Comparison of ENCODE assay signal across 19 cellular contexts in genomic region chr5:64149268-64149667, GRCh38. TPM values are rescaled to one million over a fixed set of nuclear protein-coding genes. Genes with fewer than 3 reads are reported as not detected.
A peak's percentile ranks its signal among the peaks of the same experiment; 100 is the strongest.
DNase-seq lines count a peak whose midpoint lies in the region; ATAC-seq and TF ChIP-seq lines count a peak whose summit lies in the region.
"Had no signal": no experiment of that assay in that cellular context is flagged by ENCODE, and none has a peak within 500 bp of the region (broad histone marks: within the 10 kb centered on the region; RNA-seq: fewer than 3 reads in every experiment).

No MANE protein-coding gene starts in this region.

- peaks cover 4% of the 10 kb centered on the region for H3K9me3 Mint-ChIP-seq in activated naive CD8-positive, alpha-beta T cell treated with anti-CD3 and anti-CD28 coated beads, Interleukin-2, amount 50 U/mL, for 24 hours
- peaks cover 4% of the 10 kb centered on the region for H3K9me3 Mint-ChIP-seq in activated naive CD8-positive, alpha-beta T cell treated with anti-CD3 and anti-CD28 coated beads for 36 hours

- peaks cover 0 to 3% of the 10 kb centered on the region in 2 donors for H3K4me1 ChIP-seq in thyroid gland

- peak; percentile 20 for ATAC-seq in activated naive CD8-positive, alpha-beta T cell treated with anti-CD3 and anti-CD28 coated beads, Interleukin-2, amount 50 U/mL, for 24 hours
- ATAC-seq in GM19328 (IDR thresholded peaks at IDR 0.05; ENCODE audit: unreplicated experiment), result no peak
- ATAC-seq: PC-3 had no signal

- no peaks in the 10 kb centered on the region for H3K9me3 ChIP-seq in thyroid gland

- no peak for DNase-seq in activated naive CD8-positive, alpha-beta T cell treated with anti-CD3 and anti-CD28 coated beads, Interleukin-2, amount 50 U/mL, for 24 hours
- DNase-seq in activated naive CD8-positive, alpha-beta T cell treated with anti-CD3 and anti-CD28 coated beads for 36 hours, result no peak
- DNase-seq in NCI-H69 (lab: John Stamatoyannopoulos, UW) (peak; percentile 81), fibroblast of mammary gland (ENCODE audit: low read depth) (peak; percentile 3), thyroid gland (peak; percentile 48 to 53), D341Med (ENCODE audit: low spot score) (no peak)
- DNase-seq in stimulated activated CD4-positive, alpha-beta T cell treated with anti-CD3 and anti-CD28 coated beads, Interleukin-4, amount 100 ng/mL, for 1 hour, result no peak
- DNase-seq: ACHN; C1 segment of cervical spinal cord; CD8-positive, alpha-beta memory T cell; DND-41; KG1; NCI-H1930; NCI-H748 treated with DMSO at 0.1 percent for 48 hours; PC-3; T-helper 2 cell had no signal

- H3K4me1 Mint-ChIP-seq in activated naive CD8-positive, alpha-beta T cell treated with anti-CD3 and anti-CD28 coated beads, Interleukin-2, amount 50 U/mL, for 24 hours, result no peaks in the 10 kb centered on the region
- no peaks in the 10 kb centered on the region for H3K4me1 Mint-ChIP-seq in activated naive CD8-positive, alpha-beta T cell treated with anti-CD3 and anti-CD28 coated beads for 36 hours
- H3K4me1 Mint-ChIP-seq: CD8-positive, alpha-beta memory T cell had no signal

- H3K36me3 Mint-ChIP-seq in activated naive CD8-positive, alpha-beta T cell treated with anti-CD3 and anti-CD28 coated beads, Interleukin-2, amount 50 U/mL, for 24 hours (ENCODE audit: low read depth), result no peaks in the 10 kb centered on the region
- H3K36me3 Mint-ChIP-seq in activated naive CD8-positive, alpha-beta T cell treated with anti-CD3 and anti-CD28 coated beads for 36 hours, result no peaks in the 10 kb centered on the region
- H3K36me3 Mint-ChIP-seq: CD8-positive, alpha-beta memory T cell had no signal

- no peak overlapping the region for H3K27ac ChIP-seq in thyroid gland

- no peak overlapping the region for H3K27ac Mint-ChIP-seq in activated naive CD8-positive, alpha-beta T cell treated with anti-CD3 and anti-CD28 coated beads, Interleukin-2, amount 50 U/mL, for 24 hours
- H3K27ac Mint-ChIP-seq in activated naive CD8-positive, alpha-beta T cell treated with anti-CD3 and anti-CD28 coated beads for 36 hours, result no peak overlapping the region
- H3K27ac Mint-ChIP-seq: CD8-positive, alpha-beta memory T cell had no signal

- H3K4me3 ChIP-seq in fibroblast of mammary gland (ENCODE audit: control insufficient read depth, low read depth, low read length) (no peak overlapping the region), thyroid gland (replicated peaks in 1 of 3) (no peak overlapping the region)

- no peak overlapping the region for H3K4me3 Mint-ChIP-seq in activated naive CD8-positive, alpha-beta T cell treated with anti-CD3 and anti-CD28 coated beads, Interleukin-2, amount 50 U/mL, for 24 hours
- H3K4me3 Mint-ChIP-seq in activated naive CD8-positive, alpha-beta T cell treated with anti-CD3 and anti-CD28 coated beads for 36 hours, result no peak overlapping the region
- H3K4me3 Mint-ChIP-seq: CD8-positive, alpha-beta memory T cell had no signal

- no peaks in the 10 kb centered on the region for H3K27me3 ChIP-seq in thyroid gland

- no peak for TF ChIP-seq POLR2A in thyroid gland (IDR thresholded peaks at IDR 0.05)

- intact Hi-C loops in thyroid gland (cut with DNase I), result loop anchor here (5.0 kb wide), 2 partner anchors 58 to 463 kb away; no protein-coding TSS in a partner anchor

- no peaks in the 10 kb centered on the region for H3K27me3 Mint-ChIP-seq in activated naive CD8-positive, alpha-beta T cell treated with anti-CD3 and anti-CD28 coated beads, Interleukin-2, amount 50 U/mL, for 24 hours
- no peaks in the 10 kb centered on the region for H3K27me3 Mint-ChIP-seq in activated naive CD8-positive, alpha-beta T cell treated with anti-CD3 and anti-CD28 coated beads for 36 hours

- TF ChIP-seq CTCF in fibroblast of mammary gland (conservative IDR thresholded peaks at IDR 0.05; ENCODE audit: control insufficient read depth, insufficient read depth, low read depth, low read length) (no peak), thyroid gland (IDR thresholded peaks at IDR 0.05) (no peak)

- no peaks in the 10 kb centered on the region for H3K36me3 ChIP-seq in thyroid gland

RNA-seq across cellular contexts. Expression of gene RNF180, which starts 16.4 kb away (rescaled TPM):
- total RNA-seq in activated naive CD8-positive, alpha-beta T cell treated with anti-CD3 and anti-CD28 coated beads for 36 hours, result not detected
- 10 to 100 TPM; 50.5 to 99.0 (median 63.1) TPM for total RNA-seq in thyroid gland
- total RNA-seq: CD8-positive, alpha-beta memory T cell; HT-29; M059J had no signal

Comparison
In these comparisons a context has a peak if more than half of its experiments do, and no peak if none do; other contexts are left out.
1. DNase-seq: peak in NCI-H69 (single experiment), fibroblast of mammary gland (single experiment) and thyroid gland (2 of 2); none in activated naive CD8-positive, alpha-beta T cell treated with anti-CD3 and anti-CD28 coated beads, Interleukin-2, amount 50 U/mL, for 24 hours (single experiment), activated naive CD8-positive, alpha-beta T cell treated with anti-CD3 and anti-CD28 coated beads for 36 hours (single experiment), stimulated activated CD4-positive, alpha-beta T cell treated with anti-CD3 and anti-CD28 coated beads, Interleukin-4, amount 100 ng/mL, for 1 hour (single experiment) and D341Med (single experiment).
2. RNA of gene RNF180, which starts 16.4 kb away (total RNA-seq): 50.5 to 99.0 TPM in thyroid gland; not detected in activated naive CD8-positive, alpha-beta T cell treated with anti-CD3 and anti-CD28 coated beads for 36 hours; every median in the first group is over 10 times any median in the second.